ENCODE assay signal across 11 cellular contexts in the genomic region with DNA sequence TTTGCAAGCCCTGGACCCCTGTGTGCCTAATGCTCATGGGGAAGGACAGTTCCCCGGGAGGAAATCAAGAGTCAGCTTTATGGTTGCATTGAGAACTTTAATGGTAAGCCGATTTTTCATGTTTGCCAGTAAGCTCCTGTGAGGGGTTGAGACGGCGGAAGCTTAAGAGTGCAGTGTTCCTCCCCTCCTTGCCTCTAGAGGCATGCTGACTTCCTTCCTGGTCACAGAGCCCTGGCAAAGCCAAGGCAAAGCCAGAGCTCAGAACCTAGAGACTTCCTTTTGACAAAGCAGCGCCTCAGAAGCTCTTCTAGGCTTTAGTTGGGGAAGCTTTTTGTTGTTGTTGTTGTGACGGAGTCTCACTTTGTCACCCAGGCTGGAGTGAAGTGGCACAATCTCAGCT. TPM values are rescaled to one million over a fixed set of nuclear protein-coding genes. Genes with fewer than 3 reads are reported as not detected.
DNase-seq lines count a peak whose midpoint lies in the region; ATAC-seq and TF ChIP-seq lines count a peak whose summit lies in the region.
"Had no signal": no experiment of that assay in that cellular context is flagged by ENCODE, and none has a peak within 500 bp of the region (broad histone marks: within the 10 kb centered on the region; RNA-seq: fewer than 3 reads in every experiment).

No MANE protein-coding gene starts in this region.

- peaks cover 17% of the 10 kb centered on the region for H3K4me1 ChIP-seq in Loucy (ENCODE audit: insufficient read depth, low read length, poor library complexity, severe bottlenecking)
- H3K4me1 ChIP-seq in transverse colon, result no peaks in the 10 kb centered on the region

- no peaks in the 10 kb centered on the region for H4K20me1 ChIP-seq in Loucy (ENCODE audit: insufficient read depth, low read length, poor library complexity, severe bottlenecking)

- H3K27ac Mint-ChIP-seq in activated naive CD4-positive, alpha-beta T cell treated with anti-CD3 and anti-CD28 coated beads, Interleukin-2, amount 10 ng/mL, durations not matched to agents 7 days and 5 days, result peak overlapping the region; percentile 37
- H3K27ac Mint-ChIP-seq in activated naive CD8-positive, alpha-beta T cell treated with anti-CD3 and anti-CD28 coated beads, Interleukin-2, amount 10 ng/mL, durations not matched to agents 7 days and 5 days, result peak overlapping the region; percentile 32
- H3K27ac Mint-ChIP-seq in stimulated activated effector memory CD8-positive, alpha-beta T cell treated with anti-CD3 and anti-CD28 coated beads, Interleukin-12 subunit alpha, Interleukin-12 subunit beta, amount 100 ng/mL, for 72 hours, result no peak overlapping the region

- H3K27ac ChIP-seq in transverse colon, result no peak overlapping the region

- no peaks in the 10 kb centered on the region for H3K79me2 ChIP-seq in Loucy (ENCODE audit: insufficient read depth, low read length)

- H3K27me3 ChIP-seq in Loucy (ENCODE audit: insufficient read depth, low read length, poor library complexity, severe bottlenecking) (no peaks in the 10 kb centered on the region), transverse colon (no peaks in the 10 kb centered on the region)
- H3K27me3 ChIP-seq: heart left ventricle had no signal

- WGBS in transverse colon (ENCODE audit: low coverage in 1 of 2), 2 donors, result 76% methylated on average over 6 of the region's 6 CpGs; no CpG with 5 or more reads in 1 of the 2 donors

- DNase-seq in activated naive CD4-positive, alpha-beta T cell treated with anti-CD3 and anti-CD28 coated beads, Interleukin-2, amount 10 ng/mL, durations not matched to agents 7 days and 5 days, result peak; percentile 63
- no peak for DNase-seq in activated naive CD4-positive, alpha-beta T cell treated with Interleukin-2 at 50 U/mL for 16 hours
- DNase-seq in activated naive CD8-positive, alpha-beta T cell treated with anti-CD3 and anti-CD28 coated beads, Interleukin-2, amount 10 ng/mL, durations not matched to agents 7 days and 5 days, result peak; percentile 45
- DNase-seq in stimulated activated effector memory CD8-positive, alpha-beta T cell treated with anti-CD3 and anti-CD28 coated beads, Interleukin-12 subunit alpha, Interleukin-12 subunit beta, amount 100 ng/mL, for 72 hours (ENCODE audit: low spot score in 2 of 2), result no peak
- DNase-seq in LoVo (ENCODE audit: low spot score) (no peak), SHP77 treated with DMSO at 0.1 percent for 48 hours (lab: John Stamatoyannopoulos, UW) (no peak), transverse colon (no peak)
- DNase-seq: heart left ventricle, NCI-H1092 had no signal

- no peak overlapping the region for H3K4me3 ChIP-seq in Loucy (ENCODE audit: low read length, poor library complexity, severe bottlenecking)
- no peak overlapping the region for H3K4me3 ChIP-seq in transverse colon
- H3K4me3 ChIP-seq: heart left ventricle had no signal

- no peak overlapping the region for H3K4me3 Mint-ChIP-seq in activated naive CD4-positive, alpha-beta T cell treated with anti-CD3 and anti-CD28 coated beads, Interleukin-2, amount 10 ng/mL, durations not matched to agents 7 days and 5 days
- H3K4me3 Mint-ChIP-seq in activated naive CD8-positive, alpha-beta T cell treated with anti-CD3 and anti-CD28 coated beads, Interleukin-2, amount 10 ng/mL, durations not matched to agents 7 days and 5 days, result peak overlapping the region; percentile 29
- no peak overlapping the region for H3K4me3 Mint-ChIP-seq in stimulated activated effector memory CD8-positive, alpha-beta T cell treated with anti-CD3 and anti-CD28 coated beads, Interleukin-12 subunit alpha, Interleukin-12 subunit beta, amount 100 ng/mL, for 72 hours
- H3K4me3 Mint-ChIP-seq: T-helper 2 cell treated with Interferon-gamma antibody and Interleukin-4, amounts not matched to agents 5 μg/mL and 100 μg/mL, for 36 hours had no signal

- in situ Hi-C loops in transverse colon (cut with MboI; ENCODE audit: low pct_ligation_motif_present in 1 of 4, low pct_unique_long_range_greater_than_20kb in 1 of 4, low sequenced_read_pairs in 3 of 4), result no loop called here

- CTCF ChIA-PET in activated naive CD4-positive, alpha-beta T cell treated with anti-CD3 and anti-CD28 coated beads, Interleukin-2, amount 10 ng/mL, durations not matched to agents 7 days and 5 days (lab: Charles Lee), result interaction anchor here (0.6 to 1.8 kb wide), 6 partner anchors 9 to 39 kb away, joined by 3 to 7 read pairs (median 4); a partner anchor contains a TSS

- POLR2A ChIA-PET in activated naive CD8-positive, alpha-beta T cell treated with anti-CD3 and anti-CD28 coated beads, Interleukin-2, amount 10 ng/mL, durations not matched to agents 7 days and 5 days (lab: Charles Lee), result interaction anchor here (0.7 to 2.7 kb wide), 11 partner anchors 9 to 62 kb away, joined by 3 to 21 read pairs (median 5); a partner anchor contains a TSS

- H3K9me3 Mint-ChIP-seq in activated naive CD4-positive, alpha-beta T cell treated with anti-CD3 and anti-CD28 coated beads, Interleukin-2, amount 10 ng/mL, durations not matched to agents 7 days and 5 days, result no peaks in the 10 kb centered on the region
- no peaks in the 10 kb centered on the region for H3K9me3 Mint-ChIP-seq in activated naive CD8-positive, alpha-beta T cell treated with anti-CD3 and anti-CD28 coated beads, Interleukin-2, amount 10 ng/mL, durations not matched to agents 7 days and 5 days
- no peaks in the 10 kb centered on the region for H3K9me3 Mint-ChIP-seq in stimulated activated effector memory CD8-positive, alpha-beta T cell treated with anti-CD3 and anti-CD28 coated beads, Interleukin-12 subunit alpha, Interleukin-12 subunit beta, amount 100 ng/mL, for 72 hours
- H3K9me3 Mint-ChIP-seq: T-helper 2 cell treated with Interferon-gamma antibody and Interleukin-4, amounts not matched to agents 5 μg/mL and 100 μg/mL, for 36 hours had no signal

- no peak overlapping the region for H3K9ac ChIP-seq in Loucy (ENCODE audit: low read depth, low read length, poor library complexity, severe bottlenecking)

- H3K36me3 Mint-ChIP-seq in activated naive CD4-positive, alpha-beta T cell treated with anti-CD3 and anti-CD28 coated beads, Interleukin-2, amount 10 ng/mL, durations not matched to agents 7 days and 5 days, result no peaks in the 10 kb centered on the region
- H3K36me3 Mint-ChIP-seq in activated naive CD8-positive, alpha-beta T cell treated with anti-CD3 and anti-CD28 coated beads, Interleukin-2, amount 10 ng/mL, durations not matched to agents 7 days and 5 days, result peaks cover 19% of the 10 kb centered on the region
- peaks cover 68% of the 10 kb centered on the region for H3K36me3 Mint-ChIP-seq in stimulated activated effector memory CD8-positive, alpha-beta T cell treated with anti-CD3 and anti-CD28 coated beads, Interleukin-12 subunit alpha, Interleukin-12 subunit beta, amount 100 ng/mL, for 72 hours

- TF ChIP-seq CTCF in Loucy (conservative IDR thresholded peaks at IDR 0.05; ENCODE audit: low read length), result peak; percentile 46
- no peak for TF ChIP-seq CTCF in transverse colon (IDR thresholded peaks at IDR 0.05)

- peak; percentile 93 for ATAC-seq in activated naive CD8-positive, alpha-beta T cell treated with anti-CD3 and anti-CD28 coated beads, Interleukin-2, amount 10 ng/mL, durations not matched to agents 7 days and 5 days (ENCODE audit: low read depth)
- peak; percentile 61 for ATAC-seq in stimulated activated effector memory CD8-positive, alpha-beta T cell treated with anti-CD3 and anti-CD28 coated beads, Interleukin-12 subunit alpha, Interleukin-12 subunit beta, amount 100 ng/mL, for 72 hours

- peak overlapping the region; percentile 4 for H3K4me2 ChIP-seq in Loucy (ENCODE audit: low read depth, low read length, poor library complexity, severe bottlenecking)

- H2AFZ ChIP-seq in Loucy (ENCODE audit: low read length), result peak overlapping the region; percentile 26

- TF ChIP-seq POLR2A in transverse colon (IDR thresholded peaks at IDR 0.05), result no peak

- no peak for TF ChIP-seq EP300 in transverse colon (IDR thresholded peaks at IDR 0.05; ENCODE audit: low read depth)

- intact Hi-C loops in transverse colon (cut with DNase I; ENCODE audit: low total_unique reads), result no loop called here

- no peaks in the 10 kb centered on the region for H3K9me2 ChIP-seq in Loucy (replicated peaks; ENCODE audit: low read depth, low read length)

- no peaks in the 10 kb centered on the region for H3K9me3 ChIP-seq in Loucy (ENCODE audit: insufficient read depth, low read depth, low read length)
- no peaks in the 10 kb centered on the region for H3K9me3 ChIP-seq in transverse colon
- H3K9me3 ChIP-seq: heart left ventricle had no signal

- H3K27me3 Mint-ChIP-seq in activated naive CD4-positive, alpha-beta T cell treated with anti-CD3 and anti-CD28 coated beads, Interleukin-2, amount 10 ng/mL, durations not matched to agents 7 days and 5 days, result no peaks in the 10 kb centered on the region
- H3K27me3 Mint-ChIP-seq in activated naive CD8-positive, alpha-beta T cell treated with anti-CD3 and anti-CD28 coated beads, Interleukin-2, amount 10 ng/mL, durations not matched to agents 7 days and 5 days, result no peaks in the 10 kb centered on the region

- H3K36me3 ChIP-seq in Loucy (ENCODE audit: insufficient read depth, low read length) (no peaks in the 10 kb centered on the region), transverse colon (no peaks in the 10 kb centered on the region)
- H3K36me3 ChIP-seq: heart left ventricle had no signal

- peaks cover 31% of the 10 kb centered on the region for H3K4me1 Mint-ChIP-seq in activated naive CD4-positive, alpha-beta T cell treated with anti-CD3 and anti-CD28 coated beads, Interleukin-2, amount 10 ng/mL, durations not matched to agents 7 days and 5 days
- H3K4me1 Mint-ChIP-seq in activated naive CD8-positive, alpha-beta T cell treated with anti-CD3 and anti-CD28 coated beads, Interleukin-2, amount 10 ng/mL, durations not matched to agents 7 days and 5 days, result peaks cover 38% of the 10 kb centered on the region
- H3K4me1 Mint-ChIP-seq in stimulated activated effector memory CD8-positive, alpha-beta T cell treated with anti-CD3 and anti-CD28 coated beads, Interleukin-12 subunit alpha, Interleukin-12 subunit beta, amount 100 ng/mL, for 72 hours, result peaks cover 49% of the 10 kb centered on the region

- H3F3A ChIP-seq in Loucy (ENCODE audit: low read depth), result no peaks in the 10 kb centered on the region

RNA-seq across cellular contexts. Expression of a gene that starts 2.7 kb away (rescaled TPM):
- 1 to 10 TPM; 6.3 to 6.7 TPM for total RNA-seq in activated naive CD8-positive, alpha-beta T cell treated with anti-CD3 and anti-CD28 coated beads, Interleukin-2, amount 10 ng/mL, durations not matched to agents 7 days and 5 days
- total RNA-seq in transverse colon, result not detected

RNA-seq across cellular contexts. Expression of a gene that starts 8.7 kb away (rescaled TPM):
- total RNA-seq in activated naive CD8-positive, alpha-beta T cell treated with anti-CD3 and anti-CD28 coated beads, Interleukin-2, amount 10 ng/mL, durations not matched to agents 7 days and 5 days, result 100 to 1,000 TPM; 782 to 938 TPM
- total RNA-seq in transverse colon, result 10 to 100 TPM in 2 of 4 donors, 1 to 10 TPM in 2; 1.8 to 12.8 (median 6.2) TPM

RNA-seq across cellular contexts. Expression of a gene that starts 59.2 kb away (rescaled TPM):
- total RNA-seq in activated naive CD8-positive, alpha-beta T cell treated with anti-CD3 and anti-CD28 coated beads, Interleukin-2, amount 10 ng/mL, durations not matched to agents 7 days and 5 days, result 10 to 100 TPM; 17.3 to 25.0 TPM
- 10 to 100 TPM in 1 of 4 donors, not detected in 3; 39.2 TPM for total RNA-seq in transverse colon

Comparison
In these comparisons a context has a peak if more than half of its experiments do, and no peak if none do; other contexts are left out.
1. DNase-seq: peak in activated naive CD4-positive, alpha-beta T cell treated with anti-CD3 and anti-CD28 coated beads, Interleukin-2, amount 10 ng/mL, durations not matched to agents 7 days and 5 days (single experiment) and activated naive CD8-positive, alpha-beta T cell treated with anti-CD3 and anti-CD28 coated beads, Interleukin-2, amount 10 ng/mL, durations not matched to agents 7 days and 5 days (single experiment); none in activated naive CD4-positive, alpha-beta T cell treated with Interleukin-2 at 50 U/mL for 16 hours (single experiment), stimulated activated effector memory CD8-positive, alpha-beta T cell treated with anti-CD3 and anti-CD28 coated beads, Interleukin-12 subunit alpha, Interleukin-12 subunit beta, amount 100 ng/mL, for 72 hours (0 of 2), LoVo (single experiment), SHP77 treated with DMSO at 0.1 percent for 48 hours (single experiment) and transverse colon (single experiment).
2. RNA of a gene that starts 2.7 kb away (total RNA-seq): 6.3 to 6.7 TPM in activated naive CD8-positive, alpha-beta T cell treated with anti-CD3 and anti-CD28 coated beads, Interleukin-2, amount 10 ng/mL, durations not matched to agents 7 days and 5 days; not detected in transverse colon; every median in the first group is over 4 times any median in the second.
3. RNA of a gene that starts 8.7 kb away (total RNA-seq): 782 to 938 TPM in activated naive CD8-positive, alpha-beta T cell treated with anti-CD3 and anti-CD28 coated beads, Interleukin-2, amount 10 ng/mL, durations not matched to agents 7 days and 5 days; 1.8 to 12.8 TPM in transverse colon; every median in the first group is over 10 times any median in the second.